ENCODE assay signal across 8 cellular contexts in genomic region chr15:65792130-65792987, GRCh38. TPM values are rescaled to one million over a fixed set of nuclear protein-coding genes. Genes with fewer than 3 reads are reported as not detected.
DNase-seq lines count a peak whose midpoint lies in the region; ATAC-seq and TF ChIP-seq lines count a peak whose summit lies in the region.

TSS of gene DENND4A (minus strand) at chr15:65792293. CDS start at chr15:65756450, 35,843 bp downstream.

- peak within 1 kb of the TSS; percentile 72 to 95 (median 88) for H3K4me3 ChIP-seq in BLaER1 treated with 17β-estradiol and CSF1 and Interleukin-3, amounts not matched to agents 10 nM and 100 nM
- H3K4me3 ChIP-seq in left lung: peak within 1 kb of the TSS; percentile 83 to 85

- peak within 1 kb of the TSS; percentile 82 to 97 (median 84) for H3K9ac ChIP-seq in BLaER1 treated with 17β-estradiol and CSF1 and Interleukin-3, amounts not matched to agents 10 nM and 100 nM

- peak within 1 kb of the TSS; percentile 99 for H3K27ac Mint-ChIP-seq in dendritic cell treated with granulocyte-macrophage colony-stimulating factor and Interleukin-4, amounts not matched to agents 40 ng/mL and 50 ng/mL, for 4 days

- intact Hi-C loops in dendritic cell treated with granulocyte-macrophage colony-stimulating factor and Interleukin-4, amounts not matched to agents 40 ng/mL and 50 ng/mL, for 4 days (cut with micrococcal nuclease): loop anchor here (2.0 to 5.0 kb wide), 2 partner anchors 26 to 40 kb away; no protein-coding TSS in a partner anchor
- intact Hi-C loops in left lung (cut with DNase I): no loop called here

- peak; percentile 96 for DNase-seq in NCI-H748 (lab: John Stamatoyannopoulos, UW; ENCODE audit: unreplicated experiment)
- peak; percentile 97 to 98 for DNase-seq in activated CD4-positive, alpha-beta T cell treated with anti-CD3 and anti-CD28 coated beads, Interleukin-2, amount 50 U/mL, for 24 hours (ENCODE audit: low read depth in 1 of 2, low spot score in 1 of 2)
- peak; percentile 98 to 99 for DNase-seq in left lung
- peak; percentile 96 to 97 for DNase-seq in stimulated activated CD4-positive, alpha-beta T cell treated with anti-CD3 and anti-CD28 coated beads, Interleukin-2, amount 100 ng/mL, for 48 hours

- peak within 1 kb of the TSS; percentile 75 to 94 (median 84) for H3K27ac ChIP-seq in BLaER1 treated with 17β-estradiol and CSF1 and Interleukin-3, amounts not matched to agents 10 nM and 100 nM
- peak within 1 kb of the TSS; percentile 98 to 99 for H3K27ac ChIP-seq in left lung

- H3K27me3 ChIP-seq in BLaER1 treated with 17β-estradiol and CSF1 and Interleukin-3, amounts not matched to agents 10 nM and 100 nM: no peaks in the 10 kb centered on the region
- H3K27me3 ChIP-seq in left lung: no peaks in the 10 kb centered on the region

- peak within 1 kb of the TSS; percentile 77 to 96 (median 89) for H3K4me2 ChIP-seq in BLaER1 treated with 17β-estradiol and CSF1 and Interleukin-3, amounts not matched to agents 10 nM and 100 nM

- H3K4me3 Mint-ChIP-seq in dendritic cell treated with granulocyte-macrophage colony-stimulating factor and Interleukin-4, amounts not matched to agents 40 ng/mL and 50 ng/mL, for 4 days: peak within 1 kb of the TSS; percentile 96

- H3K4me1 Mint-ChIP-seq in dendritic cell treated with granulocyte-macrophage colony-stimulating factor and Interleukin-4, amounts not matched to agents 40 ng/mL and 50 ng/mL, for 4 days (ENCODE audit: low read depth): peaks cover 41% of the 10 kb centered on the region

- H3K9me3 ChIP-seq in BLaER1 treated with 17β-estradiol and CSF1 and Interleukin-3, amounts not matched to agents 10 nM and 100 nM (replicated peaks in 1 of 11): no peaks in the 10 kb centered on the region
- no peaks in the 10 kb centered on the region for H3K9me3 ChIP-seq in left lung

- no peaks in the 10 kb centered on the region for H3K36me3 ChIP-seq in BLaER1 treated with 17β-estradiol and CSF1 and Interleukin-3, amounts not matched to agents 10 nM and 100 nM
- H3K36me3 ChIP-seq in left lung: no peaks in the 10 kb centered on the region

- ATAC-seq in GM19351 (IDR thresholded peaks at IDR 0.05; ENCODE audit: unreplicated experiment): peak; percentile 76
- peak; percentile 74 for ATAC-seq in HG03521 (IDR thresholded peaks at IDR 0.05; ENCODE audit: unreplicated experiment)
- peak; percentile 96 for ATAC-seq in left lung

- no peak for TF ChIP-seq CTCF in left lung (IDR thresholded peaks at IDR 0.05)

- H4K20me1 ChIP-seq in BLaER1 treated with 17β-estradiol and CSF1 and Interleukin-3, amounts not matched to agents 10 nM and 100 nM: peaks cover 0 to 37% (median 7%) of the 10 kb centered on the region in 11 experiments; a peak in 7 of 22 replicates

- H3K9me3 Mint-ChIP-seq in dendritic cell treated with granulocyte-macrophage colony-stimulating factor and Interleukin-4, amounts not matched to agents 40 ng/mL and 50 ng/mL, for 4 days: no peaks in the 10 kb centered on the region

- no peaks in the 10 kb centered on the region for H3K27me3 Mint-ChIP-seq in dendritic cell treated with granulocyte-macrophage colony-stimulating factor and Interleukin-4, amounts not matched to agents 40 ng/mL and 50 ng/mL, for 4 days

- H3K4me1 ChIP-seq in BLaER1 treated with 17β-estradiol and CSF1 and Interleukin-3, amounts not matched to agents 10 nM and 100 nM: peaks cover 46 to 62% (median 53%) of the 10 kb centered on the region in 10 experiments
- peaks cover 10 to 52% of the 10 kb centered on the region in 2 donors for H3K4me1 ChIP-seq in left lung

- peaks cover 19% of the 10 kb centered on the region for H3K36me3 Mint-ChIP-seq in dendritic cell treated with granulocyte-macrophage colony-stimulating factor and Interleukin-4, amounts not matched to agents 40 ng/mL and 50 ng/mL, for 4 days (ENCODE audit: low read depth)

RNA-seq across cellular contexts. Expression of gene DENND4A, which starts in this region (rescaled TPM):
- 10 to 100 TPM; 23.5 to 26.3 TPM for total RNA-seq in left lung

Comparison
In these comparisons a context has a peak if more than half of its experiments do, and no peak if none do; other contexts are left out.
1. Peak in every context shown above with its lines: DNase-seq, ATAC-seq, H3K4me3 ChIP-seq and H3K27ac ChIP-seq.